ENCODE assay signal across 8 cellular contexts in the genomic region with DNA sequence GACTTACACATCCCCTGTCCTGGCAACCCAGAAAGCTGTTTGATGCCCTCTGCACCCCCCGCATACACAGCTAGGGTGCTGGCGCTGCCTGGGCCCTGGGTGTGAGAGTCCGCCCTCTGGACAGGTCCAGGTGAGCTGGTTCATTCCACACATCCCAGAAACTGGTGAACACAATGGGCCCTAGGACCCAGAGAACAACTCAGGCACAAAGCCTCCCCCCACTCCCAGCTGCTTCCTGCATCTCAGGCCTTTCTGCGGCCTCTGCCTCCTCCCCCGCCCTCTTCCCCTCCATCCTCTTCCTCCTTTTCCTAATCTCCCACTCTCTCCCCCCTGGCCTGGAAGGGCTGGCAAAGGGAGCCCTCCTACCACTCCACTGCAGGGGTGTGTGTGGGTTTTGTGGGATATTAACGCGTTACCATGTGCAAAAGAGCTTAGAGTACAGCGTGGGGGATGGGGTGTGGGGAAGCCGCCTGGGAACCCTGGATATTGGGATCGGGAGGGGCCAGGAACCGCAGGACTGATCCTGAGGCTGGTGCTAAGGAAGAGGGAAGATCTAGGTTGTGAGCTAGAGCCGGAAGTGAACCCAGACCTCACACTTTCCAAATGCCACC. TPM values are rescaled to one million over a fixed set of nuclear protein-coding genes. Genes with fewer than 3 reads are reported as not detected.
DNase-seq lines count a peak whose midpoint lies in the region; ATAC-seq and TF ChIP-seq lines count a peak whose summit lies in the region.

No MANE protein-coding gene starts in this region.

- H3K27me3 Mint-ChIP-seq in IgD-negative memory B cell (no peaks in the 10 kb centered on the region), neural crest cell (ENCODE audit: low read depth) (no peaks in the 10 kb centered on the region)

- TF ChIP-seq EP300 in gastroesophageal sphincter (IDR thresholded peaks at IDR 0.05): no peak

- H3K79me2 ChIP-seq in OCI-LY1 (ENCODE audit: insufficient read depth, low read length): no peaks in the 10 kb centered on the region

- peak overlapping the region; percentile 86 to 99 (median 90) for H3K27ac Mint-ChIP-seq in IgD-negative memory B cell
- H3K27ac Mint-ChIP-seq in activated naive CD4-positive, alpha-beta T cell treated with anti-CD3 and anti-CD28 coated beads, Interleukin-2, amount 50 U/mL, for 72 hours: peak overlapping the region; percentile 84 to 90
- peak overlapping the region; percentile 76 for H3K27ac Mint-ChIP-seq in neural crest cell (ENCODE audit: unreplicated experiment)

- H3K4me3 Mint-ChIP-seq in IgD-negative memory B cell: peak overlapping the region; percentile 93 to 98 (median 96)
- peak overlapping the region; percentile 97 for H3K4me3 Mint-ChIP-seq in neural crest cell

- peak overlapping the region; percentile 80 for H3K4me3 ChIP-seq in OCI-LY1 (ENCODE audit: low read depth, low read length, poor library complexity, severe bottlenecking)
- H3K4me3 ChIP-seq in gastroesophageal sphincter: peak overlapping the region; percentile 47 to 89
- H3K4me3 ChIP-seq in vagina: peak overlapping the region; percentile 70 to 87

- peaks cover 3 to 18% (median 12%) of the 10 kb centered on the region in 3 donors for H3K4me1 Mint-ChIP-seq in IgD-negative memory B cell
- peaks cover 37% of the 10 kb centered on the region for H3K4me1 Mint-ChIP-seq in neural crest cell

- H3K4me2 ChIP-seq in OCI-LY1 (ENCODE audit: low read length): peak overlapping the region; percentile 97

- H3K27me3 ChIP-seq in OCI-LY1 (ENCODE audit: insufficient read depth, low read length): no peaks in the 10 kb centered on the region
- H3K27me3 ChIP-seq in gastroesophageal sphincter: no peaks in the 10 kb centered on the region
- H3K27me3 ChIP-seq in vagina: no peaks in the 10 kb centered on the region

- peak; percentile 2 to 32 for ATAC-seq in activated naive CD4-positive, alpha-beta T cell treated with anti-CD3 and anti-CD28 coated beads, Interleukin-2, amount 50 U/mL, for 72 hours
- ATAC-seq in gastroesophageal sphincter: peak; percentile 70

- H4K20me1 ChIP-seq in OCI-LY1 (ENCODE audit: insufficient read depth, low read length): no peaks in the 10 kb centered on the region

- H2AFZ ChIP-seq in OCI-LY1 (ENCODE audit: low read length): no peak overlapping the region

- peak overlapping the region; percentile 45 for H3K27ac ChIP-seq in OCI-LY1 (ENCODE audit: low read depth, low read length, poor library complexity, severe bottlenecking)
- H3K27ac ChIP-seq in gastroesophageal sphincter: peak overlapping the region; percentile 66 to 97 (median 93)
- H3K27ac ChIP-seq in vagina: peak overlapping the region; percentile 81

- H3K36me3 Mint-ChIP-seq in IgD-negative memory B cell (peaks cover 5% of the 10 kb centered on the region), neural crest cell (ENCODE audit: low read depth) (no peaks in the 10 kb centered on the region)
- peaks cover 15 to 17% of the 10 kb centered on the region in 2 donors for H3K36me3 Mint-ChIP-seq in activated naive CD4-positive, alpha-beta T cell treated with anti-CD3 and anti-CD28 coated beads, Interleukin-2, amount 50 U/mL, for 72 hours

- H3K9ac ChIP-seq in OCI-LY1 (ENCODE audit: low read length): peak overlapping the region; percentile 68; the same call in 1 of the 2 replicates

- DNase-seq in NK-92 treated with Interleukin-12 subunit alpha and Interleukin-12 subunit beta, amount 100 ng/mL, for 24 hours (lab: John Stamatoyannopoulos, UW): peak; percentile 66
- DNase-seq in NK-92 (lab: John Stamatoyannopoulos, UW; ENCODE audit: unreplicated experiment): no peak
- peak in 1 of 2 donors; percentile 59 for DNase-seq in activated naive CD4-positive, alpha-beta T cell treated with anti-CD3 and anti-CD28 coated beads, Interleukin-2, amount 50 U/mL, for 72 hours (ENCODE audit: low spot score in 2 of 2)
- peak; percentile 68 for DNase-seq in neural crest cell (ENCODE audit: low read depth, low spot score)
- peak in 1 of 2 donors; percentile 95 for DNase-seq in vagina (ENCODE audit: extremely low spot score in 2 of 2)

- TF ChIP-seq CTCF in OCI-LY1 (IDR thresholded peaks at IDR 0.05; ENCODE audit: low read length) (no peak), gastroesophageal sphincter (IDR thresholded peaks at IDR 0.05) (no peak), neural crest cell (conservative IDR thresholded peaks at IDR 0.05) (no peak), vagina (IDR thresholded peaks at IDR 0.05) (peak in 1 of 3 experiments; percentile 2)

- intact Hi-C loops in vagina (cut with DNase I): no loop called here

- H3K4me1 ChIP-seq in OCI-LY1 (ENCODE audit: insufficient read depth, low read length, severe bottlenecking): peaks cover 27% of the 10 kb centered on the region
- H3K4me1 ChIP-seq in gastroesophageal sphincter: peaks cover 0 to 80% (median 40%) of the 10 kb centered on the region in 3 donors
- peaks cover 52% of the 10 kb centered on the region for H3K4me1 ChIP-seq in vagina

- H3K9me2 ChIP-seq in OCI-LY1 (ENCODE audit: low read depth, low read length): no peaks in the 10 kb centered on the region

- H3K36me3 ChIP-seq in OCI-LY1 (ENCODE audit: insufficient read depth, low read length): no peaks in the 10 kb centered on the region
- H3K36me3 ChIP-seq in gastroesophageal sphincter: no peaks in the 10 kb centered on the region
- no peaks in the 10 kb centered on the region for H3K36me3 ChIP-seq in vagina

- no peak for TF ChIP-seq POLR2A in gastroesophageal sphincter (IDR thresholded peaks at IDR 0.05)
- TF ChIP-seq POLR2A in vagina (IDR thresholded peaks at IDR 0.05): no peak

- H3F3A ChIP-seq in OCI-LY1 (ENCODE audit: insufficient read depth, low read length): no peaks in the 10 kb centered on the region; the same call in 1 of the 2 replicates

- 0% methylated on average over 1 to 3 of the region's 12 CpGs for WGBS in gastroesophageal sphincter (ENCODE audit: low coverage in 1 of 2), 2 donors

- H3K9me3 Mint-ChIP-seq in IgD-negative memory B cell: no peaks in the 10 kb centered on the region
- no peaks in the 10 kb centered on the region for H3K9me3 Mint-ChIP-seq in activated naive CD4-positive, alpha-beta T cell treated with anti-CD3 and anti-CD28 coated beads, Interleukin-2, amount 50 U/mL, for 72 hours
- no peaks in the 10 kb centered on the region for H3K9me3 Mint-ChIP-seq in neural crest cell

- H3K9me3 ChIP-seq in OCI-LY1 (ENCODE audit: low read length) (no peaks in the 10 kb centered on the region), gastroesophageal sphincter (no peaks in the 10 kb centered on the region), vagina (no peaks in the 10 kb centered on the region)

RNA-seq across cellular contexts. Expression of gene PPP1R9B, which starts 1.6 kb away (rescaled TPM):
- polyA plus RNA-seq in IgD-negative memory B cell: 4.2 TPM
- 100 to 1,000 TPM in 1 of 2 donors, 10 to 100 TPM in 1; 74.4 to 112 TPM for total RNA-seq in activated naive CD4-positive, alpha-beta T cell treated with anti-CD3 and anti-CD28 coated beads, Interleukin-2, amount 50 U/mL, for 72 hours
- total RNA-seq in gastroesophageal sphincter: 10 to 100 TPM; 23.3 to 38.1 (median 30.8) TPM
- total RNA-seq in neural crest cell: 67.1 and 68.8 TPM in 2 replicates
- 37.6 TPM for total RNA-seq in vagina

RNA-seq across cellular contexts. Expression of gene SGCA, which starts 13.8 kb away (rescaled TPM):
- 2.9 TPM for polyA plus RNA-seq in IgD-negative memory B cell
- under 1 TPM; 0.31 to 0.41 TPM for total RNA-seq in activated naive CD4-positive, alpha-beta T cell treated with anti-CD3 and anti-CD28 coated beads, Interleukin-2, amount 50 U/mL, for 72 hours
- 100 to 1,000 TPM in 2 of 4 donors, 10 to 100 TPM in 2; 58.1 to 145 (median 93.4) TPM for total RNA-seq in gastroesophageal sphincter
- not detected in 2 replicates for total RNA-seq in neural crest cell
- total RNA-seq in vagina: 2.2 TPM

RNA-seq across cellular contexts. Expression of gene SAMD14, which starts 22.1 kb away (rescaled TPM):
- polyA plus RNA-seq in IgD-negative memory B cell: 0.15 TPM
- total RNA-seq in activated naive CD4-positive, alpha-beta T cell treated with anti-CD3 and anti-CD28 coated beads, Interleukin-2, amount 50 U/mL, for 72 hours: 1 to 10 TPM; 1.3 to 4.4 TPM
- total RNA-seq in gastroesophageal sphincter (1 to 10 TPM; 1.3 to 2.8 (median 2.3) TPM), neural crest cell (26.1 and 28.7 TPM in 2 replicates), vagina (4.4 TPM)

RNA-seq across cellular contexts. Expression of gene COL1A1, which starts 49.4 kb away (rescaled TPM):
- 0.74 TPM for polyA plus RNA-seq in IgD-negative memory B cell
- total RNA-seq in activated naive CD4-positive, alpha-beta T cell treated with anti-CD3 and anti-CD28 coated beads, Interleukin-2, amount 50 U/mL, for 72 hours: 1 to 10 TPM in 1 of 2 donors, under 1 TPM in 1; 0.48 to 3.0 TPM
- 10 to 100 TPM; 14.6 to 92.9 (median 69.7) TPM for total RNA-seq in gastroesophageal sphincter
- 13.3 and 14.8 TPM in 2 replicates for total RNA-seq in neural crest cell
- 171 TPM for total RNA-seq in vagina

RNA-seq across cellular contexts. Expression of gene PDK2, which starts 56.9 kb away (rescaled TPM):
- 38.8 TPM for polyA plus RNA-seq in IgD-negative memory B cell
- total RNA-seq in activated naive CD4-positive, alpha-beta T cell treated with anti-CD3 and anti-CD28 coated beads, Interleukin-2, amount 50 U/mL, for 72 hours: 10 to 100 TPM; 14.3 to 18.7 TPM
- total RNA-seq in gastroesophageal sphincter: 10 to 100 TPM; 31.6 to 70.6 (median 58.1) TPM
- 21.6 and 24.6 TPM in 2 replicates for total RNA-seq in neural crest cell
- total RNA-seq in vagina: 44.4 TPM

Comparison
In these comparisons a context has a peak if more than half of its experiments do, and no peak if none do; other contexts are left out.
1. RNA of gene SGCA, which starts 13.8 kb away (total RNA-seq): 58.1 to 145 TPM in gastroesophageal sphincter; 2.2 TPM in vagina (single experiment), 0.31 to 0.41 TPM in activated naive CD4-positive, alpha-beta T cell treated with anti-CD3 and anti-CD28 coated beads, Interleukin-2, amount 50 U/mL, for 72 hours and not detected in neural crest cell; every median in the first group is over 10 times any median in the second.
2. Peak in every context shown above with its lines, with median percentiles within 50 percentile points of each other: H3K27ac Mint-ChIP-seq, H3K27ac ChIP-seq and H3K4me3 ChIP-seq.